ENCODE assay signal across 23 cellular contexts in the genomic region with DNA sequence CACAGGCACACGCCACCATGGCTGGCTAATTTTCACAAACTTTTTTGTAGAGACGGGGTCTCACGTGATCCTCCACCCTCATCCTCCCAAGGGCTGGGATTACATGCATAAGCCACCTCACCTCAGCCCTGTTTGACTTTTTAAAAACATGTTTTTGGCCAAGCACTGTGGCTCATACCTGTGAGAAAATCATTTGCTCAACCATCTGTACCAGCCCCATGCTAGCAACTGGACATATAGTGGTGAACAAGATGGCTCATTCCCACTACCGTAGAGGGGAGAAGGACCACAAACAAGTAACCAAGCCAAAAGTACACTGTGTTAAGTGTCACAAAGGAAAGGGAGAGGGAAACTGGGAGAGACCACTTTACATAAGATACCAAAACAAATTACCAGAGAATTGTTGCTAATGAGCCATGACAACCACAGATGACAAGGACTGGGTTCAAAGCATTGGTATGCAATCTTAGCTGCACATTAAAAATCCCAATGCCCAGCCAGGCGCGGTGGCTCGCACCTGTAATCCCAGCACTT.
"Had no signal": no experiment of that assay in that cellular context is flagged by ENCODE, and none has a peak within 500 bp of the region (broad histone marks: within the 10 kb centered on the region; RNA-seq: fewer than 3 reads in every experiment).

No MANE protein-coding gene starts in this region.

- H3K27me3 Mint-ChIP-seq: naive thymus-derived CD4-positive, alpha-beta T cell; T-helper 17 cell had no signal

- H3K9me3 ChIP-seq: colonic mucosa, gastroesophageal sphincter, heart right ventricle, lower lobe of right lung, testis, upper lobe of left lung had no signal

- H3K4me3 ChIP-seq: colonic mucosa, gastroesophageal sphincter, heart right ventricle, lower lobe of right lung, testis, upper lobe of left lung had no signal

- H3K4me3 Mint-ChIP-seq: naive thymus-derived CD4-positive, alpha-beta T cell; neural crest cell; T-helper 17 cell had no signal

- H3K27ac ChIP-seq: colonic mucosa, epithelial cell of prostate, gastroesophageal sphincter, lower lobe of right lung, testis, upper lobe of left lung had no signal

- H3K9me3 Mint-ChIP-seq: naive thymus-derived CD4-positive, alpha-beta T cell; neural crest cell had no signal

- H3K27me3 ChIP-seq: colonic mucosa, gastroesophageal sphincter, heart right ventricle, testis, upper lobe of left lung had no signal

- ATAC-seq: gastroesophageal sphincter; left colon; lower lobe of right lung; naive thymus-derived CD4-positive, alpha-beta T cell; T-helper 17 cell had no signal

- DNase-seq: activated CD4-positive, alpha-beta T cell treated with anti-CD3 and anti-CD28 coated beads for 4 hours; activated CD4-positive, alpha-beta T cell treated with anti-CD3 and anti-CD28 coated beads, Interleukin-2, amount 50 U/mL, for 48 hours; activated CD4-positive, CD25-positive, alpha-beta regulatory T cell; activated effector memory CD4-positive, alpha-beta T cell treated with anti-CD3 and anti-CD28 coated beads, Interleukin-2, amount 50 U/mL, for 16 hours; activated naive CD4-positive, alpha-beta T cell treated with anti-CD3 and anti-CD28 coated beads, Interleukin-2, amount 50 U/mL, for 16 hours; aorta; central memory CD4-positive, alpha-beta T cell; colonic mucosa; heart right ventricle; islet precursor cell; left colon; lower lobe of right lung; naive thymus-derived CD4-positive, alpha-beta T cell; stimulated activated CD4-positive, alpha-beta T cell treated with anti-CD3 and anti-CD28 coated beads, Interleukin-2, amount 100 ng/mL, for 48 hours; stimulated activated CD8-positive, alpha-beta memory T cell treated with anti-CD3 and anti-CD28 coated beads, Interleukin-4, amount 100 ng/mL, for 48 hours; stimulated activated naive CD4-positive, alpha-beta T cell; SW 1271; T-helper 17 cell; testis; upper lobe of left lung had no signal
